1 cellular context compared by ENCODE assay signal in genomic region chr6:108782231-108783041, GRCh38.
A peak's percentile ranks its signal among the peaks of the same experiment; 100 is the strongest.
TF ChIP-seq lines count a peak whose summit lies in the region.

No MANE protein-coding gene starts in this region.

TF ChIP-seq in HepG2, 621 proteins besides CTCF, POLR2A, EP300 and RAD21 (continued from another document and continues in another):
- TF ChIP-seq, protein P1, sequence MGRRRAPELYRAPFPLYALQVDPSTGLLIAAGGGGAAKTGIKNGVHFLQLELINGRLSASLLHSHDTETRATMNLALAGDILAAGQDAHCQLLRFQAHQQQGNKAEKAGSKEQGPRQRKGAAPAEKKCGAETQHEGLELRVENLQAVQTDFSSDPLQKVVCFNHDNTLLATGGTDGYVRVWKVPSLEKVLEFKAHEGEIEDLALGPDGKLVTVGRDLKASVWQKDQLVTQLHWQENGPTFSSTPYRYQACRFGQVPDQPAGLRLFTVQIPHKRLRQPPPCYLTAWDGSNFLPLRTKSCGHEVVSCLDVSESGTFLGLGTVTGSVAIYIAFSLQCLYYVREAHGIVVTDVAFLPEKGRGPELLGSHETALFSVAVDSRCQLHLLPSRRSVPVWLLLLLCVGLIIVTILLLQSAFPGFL (CRISPR knock-in tag; IDR thresholded peaks at IDR 0.05) = no peak
- TF ChIP-seq MXD3 (CRISPR knock-in tag; IDR thresholded peaks at IDR 0.05) (peak; percentile 36; the same call in 1 of the 2 replicates), NR2F6 (IDR thresholded peaks at IDR 0.05) (no peak), NR2F6 (CRISPR knock-in tag; IDR thresholded peaks at IDR 0.05) (0 out of 2 replicates have a peak, but pooled peaks have one; percentile 9), ASH2L (IDR thresholded peaks at IDR 0.05; ENCODE audit: insufficient read length, low read depth, low read length) (peak; percentile 65), PRDM10 (CRISPR knock-in tag; IDR thresholded peaks at IDR 0.05; ENCODE audit: low read depth) (no peak), KDM2A (CRISPR knock-in tag; IDR thresholded peaks at IDR 0.05; ENCODE audit: borderline replicate concordance, low read depth) (peak; percentile 84; the same call in 1 of the 2 replicates), ZNF619 (CRISPR knock-in tag; IDR thresholded peaks at IDR 0.05) (no peak), BHLHE40 (IDR thresholded peaks at IDR 0.05; ENCODE audit: low read length) (peak; percentile 74), THAP11 (CRISPR knock-in tag; IDR thresholded peaks at IDR 0.05) (0 out of 2 replicates have a peak, but pooled peaks have one; percentile 22), RCOR2 (CRISPR knock-in tag; IDR thresholded peaks at IDR 0.05) (0 out of 2 replicates have a peak, but pooled peaks have one; percentile 35), KMT2A (CRISPR knock-in tag; IDR thresholded peaks at IDR 0.05) (peak; percentile 29; the same call in 1 of the 2 replicates), GPBP1L1 (CRISPR knock-in tag; IDR thresholded peaks at IDR 0.05) (no peak), PHF21A (CRISPR knock-in tag; IDR thresholded peaks at IDR 0.05) (peak; percentile 64; the same call in 1 of the 2 replicates), ZGPAT (CRISPR knock-in tag; IDR thresholded peaks at IDR 0.05) (peak; percentile 47; the same call in 1 of the 2 replicates), ARID4A (CRISPR knock-in tag; IDR thresholded peaks at IDR 0.05; ENCODE audit: borderline replicate concordance) (peak; percentile 20; the same call in 1 of the 2 replicates), ZNF276 (CRISPR knock-in tag; IDR thresholded peaks at IDR 0.05; ENCODE audit: low read depth) (peak; percentile 71; the same call in 1 of the 2 replicates), ZNF329 (CRISPR knock-in tag; IDR thresholded peaks at IDR 0.05; ENCODE audit: low read depth) (no peak), SALL2 (CRISPR knock-in tag; IDR thresholded peaks at IDR 0.05) (0 out of 2 replicates have a peak, but pooled peaks have one; percentile 42), PHF8 (CRISPR knock-in tag; IDR thresholded peaks at IDR 0.05) (peak; percentile 50; the same call in 1 of the 2 replicates)
- TF ChIP-seq, protein P2, sequence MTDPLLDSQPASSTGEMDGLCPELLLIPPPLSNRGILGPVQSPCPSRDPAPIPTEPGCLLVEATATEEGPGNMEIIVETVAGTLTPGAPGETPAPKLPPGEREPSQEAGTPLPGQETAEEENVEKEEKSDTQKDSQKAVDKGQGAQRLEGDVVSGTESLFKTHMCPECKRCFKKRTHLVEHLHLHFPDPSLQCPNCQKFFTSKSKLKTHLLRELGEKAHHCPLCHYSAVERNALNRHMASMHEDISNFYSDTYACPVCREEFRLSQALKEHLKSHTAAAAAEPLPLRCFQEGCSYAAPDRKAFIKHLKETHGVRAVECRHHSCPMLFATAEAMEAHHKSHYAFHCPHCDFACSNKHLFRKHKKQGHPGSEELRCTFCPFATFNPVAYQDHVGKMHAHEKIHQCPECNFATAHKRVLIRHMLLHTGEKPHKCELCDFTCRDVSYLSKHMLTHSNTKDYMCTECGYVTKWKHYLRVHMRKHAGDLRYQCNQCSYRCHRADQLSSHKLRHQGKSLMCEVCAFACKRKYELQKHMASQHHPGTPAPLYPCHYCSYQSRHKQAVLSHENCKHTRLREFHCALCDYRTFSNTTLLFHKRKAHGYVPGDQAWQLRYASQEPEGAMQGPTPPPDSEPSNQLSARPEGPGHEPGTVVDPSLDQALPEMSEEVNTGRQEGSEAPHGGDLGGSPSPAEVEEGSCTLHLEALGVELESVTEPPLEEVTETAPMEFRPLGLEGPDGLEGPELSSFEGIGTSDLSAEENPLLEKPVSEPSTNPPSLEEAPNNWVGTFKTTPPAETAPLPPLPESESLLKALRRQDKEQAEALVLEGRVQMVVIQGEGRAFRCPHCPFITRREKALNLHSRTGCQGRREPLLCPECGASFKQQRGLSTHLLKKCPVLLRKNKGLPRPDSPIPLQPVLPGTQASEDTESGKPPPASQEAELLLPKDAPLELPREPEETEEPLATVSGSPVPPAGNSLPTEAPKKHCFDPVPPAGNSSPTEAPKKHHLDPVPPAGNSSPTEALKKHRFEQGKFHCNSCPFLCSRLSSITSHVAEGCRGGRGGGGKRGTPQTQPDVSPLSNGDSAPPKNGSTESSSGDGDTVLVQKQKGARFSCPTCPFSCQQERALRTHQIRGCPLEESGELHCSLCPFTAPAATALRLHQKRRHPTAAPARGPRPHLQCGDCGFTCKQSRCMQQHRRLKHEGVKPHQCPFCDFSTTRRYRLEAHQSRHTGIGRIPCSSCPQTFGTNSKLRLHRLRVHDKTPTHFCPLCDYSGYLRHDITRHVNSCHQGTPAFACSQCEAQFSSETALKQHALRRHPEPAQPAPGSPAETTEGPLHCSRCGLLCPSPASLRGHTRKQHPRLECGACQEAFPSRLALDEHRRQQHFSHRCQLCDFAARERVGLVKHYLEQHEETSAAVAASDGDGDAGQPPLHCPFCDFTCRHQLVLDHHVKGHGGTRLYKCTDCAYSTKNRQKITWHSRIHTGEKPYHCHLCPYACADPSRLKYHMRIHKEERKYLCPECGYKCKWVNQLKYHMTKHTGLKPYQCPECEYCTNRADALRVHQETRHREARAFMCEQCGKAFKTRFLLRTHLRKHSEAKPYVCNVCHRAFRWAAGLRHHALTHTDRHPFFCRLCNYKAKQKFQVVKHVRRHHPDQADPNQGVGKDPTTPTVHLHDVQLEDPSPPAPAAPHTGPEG (CRISPR knock-in tag; IDR thresholded peaks at IDR 0.05) = peak; percentile 65; the same call in 1 of the 2 replicates
- TF ChIP-seq, protein P3, sequence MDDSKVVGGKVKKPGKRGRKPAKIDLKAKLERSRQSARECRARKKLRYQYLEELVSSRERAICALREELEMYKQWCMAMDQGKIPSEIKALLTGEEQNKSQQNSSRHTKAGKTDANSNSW (CRISPR knock-in tag; IDR thresholded peaks at IDR 0.05; ENCODE audit: borderline replicate concordance) = no peak
- TF ChIP-seq, protein P4, sequence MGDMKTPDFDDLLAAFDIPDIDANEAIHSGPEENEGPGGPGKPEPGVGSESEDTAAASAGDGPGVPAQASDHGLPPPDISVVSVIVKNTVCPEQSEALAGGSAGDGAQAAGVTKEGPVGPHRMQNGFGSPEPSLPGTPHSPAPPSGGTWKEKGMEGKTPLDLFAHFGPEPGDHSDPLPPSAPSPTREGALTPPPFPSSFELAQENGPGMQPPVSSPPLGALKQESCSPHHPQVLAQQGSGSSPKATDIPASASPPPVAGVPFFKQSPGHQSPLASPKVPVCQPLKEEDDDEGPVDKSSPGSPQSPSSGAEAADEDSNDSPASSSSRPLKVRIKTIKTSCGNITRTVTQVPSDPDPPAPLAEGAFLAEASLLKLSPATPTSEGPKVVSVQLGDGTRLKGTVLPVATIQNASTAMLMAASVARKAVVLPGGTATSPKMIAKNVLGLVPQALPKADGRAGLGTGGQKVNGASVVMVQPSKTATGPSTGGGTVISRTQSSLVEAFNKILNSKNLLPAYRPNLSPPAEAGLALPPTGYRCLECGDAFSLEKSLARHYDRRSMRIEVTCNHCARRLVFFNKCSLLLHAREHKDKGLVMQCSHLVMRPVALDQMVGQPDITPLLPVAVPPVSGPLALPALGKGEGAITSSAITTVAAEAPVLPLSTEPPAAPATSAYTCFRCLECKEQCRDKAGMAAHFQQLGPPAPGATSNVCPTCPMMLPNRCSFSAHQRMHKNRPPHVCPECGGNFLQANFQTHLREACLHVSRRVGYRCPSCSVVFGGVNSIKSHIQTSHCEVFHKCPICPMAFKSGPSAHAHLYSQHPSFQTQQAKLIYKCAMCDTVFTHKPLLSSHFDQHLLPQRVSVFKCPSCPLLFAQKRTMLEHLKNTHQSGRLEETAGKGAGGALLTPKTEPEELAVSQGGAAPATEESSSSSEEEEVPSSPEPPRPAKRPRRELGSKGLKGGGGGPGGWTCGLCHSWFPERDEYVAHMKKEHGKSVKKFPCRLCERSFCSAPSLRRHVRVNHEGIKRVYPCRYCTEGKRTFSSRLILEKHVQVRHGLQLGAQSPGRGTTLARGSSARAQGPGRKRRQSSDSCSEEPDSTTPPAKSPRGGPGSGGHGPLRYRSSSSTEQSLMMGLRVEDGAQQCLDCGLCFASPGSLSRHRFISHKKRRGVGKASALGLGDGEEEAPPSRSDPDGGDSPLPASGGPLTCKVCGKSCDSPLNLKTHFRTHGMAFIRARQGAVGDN (CRISPR knock-in tag; IDR thresholded peaks at IDR 0.05) = peak; percentile 47
